Comparison of ENCODE assay signal across 9 cellular contexts in the genomic region with DNA sequence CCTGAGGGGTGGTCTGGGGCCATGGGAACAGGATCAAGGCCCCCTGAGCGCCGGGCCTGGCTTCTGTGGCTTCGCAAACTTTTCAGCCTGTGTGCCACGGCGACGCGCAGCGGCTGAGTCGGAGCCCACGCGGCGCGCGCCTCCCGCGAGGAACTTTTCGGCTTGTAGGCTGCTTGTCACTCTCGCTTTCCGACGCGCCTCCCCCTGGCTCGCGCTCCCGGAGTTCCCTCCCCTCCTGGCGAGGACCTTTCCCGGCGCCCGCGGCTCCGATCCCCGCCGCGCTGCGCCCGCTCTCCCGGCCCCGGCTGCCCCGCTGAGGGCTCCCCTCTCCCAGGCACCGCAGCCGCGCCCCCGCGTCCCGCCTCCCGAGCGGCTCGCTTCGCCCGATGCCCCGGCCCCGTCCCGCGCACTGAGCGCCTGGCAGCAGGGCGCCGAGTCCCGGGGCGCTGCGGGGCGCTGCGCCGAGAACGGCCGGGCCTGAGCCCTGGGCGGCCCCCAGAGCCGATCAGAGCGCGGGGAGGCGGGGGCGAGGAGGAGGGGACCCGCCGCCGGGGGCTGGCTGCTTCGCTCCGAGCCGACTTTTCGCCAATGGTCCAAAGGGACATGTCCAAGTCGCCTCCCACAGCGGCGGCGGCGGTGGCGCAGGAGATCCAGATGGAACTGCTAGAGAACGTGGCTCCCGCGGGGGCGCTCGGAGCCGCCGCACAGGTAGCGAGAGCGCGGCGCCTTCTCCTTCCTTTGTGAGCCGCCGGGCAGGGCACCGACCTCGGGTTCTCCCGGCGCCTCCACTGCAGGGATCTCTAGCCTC. TPM values are rescaled to one million over a fixed set of nuclear protein-coding genes. Genes with fewer than 3 reads are reported as not detected.
DNase-seq lines count a peak whose midpoint lies in the region; TF ChIP-seq lines count a peak whose summit lies in the region.
"Had no signal": no experiment of that assay in that cellular context is flagged by ENCODE, and none has a peak within 500 bp of the region (broad histone marks: within the 10 kb centered on the region; RNA-seq: fewer than 3 reads in every experiment).

A gene (plus strand): TSS at position 276 of the 808 bp plus-strand sequence.

- H2AFZ ChIP-seq in Loucy (ENCODE audit: low read length), result peak within 1 kb of the TSS; percentile 25; the same call in 1 of the 2 replicates

- POLR2A ChIA-PET in CD8-positive, alpha-beta memory T cell (lab: Charles Lee), result no interaction called here

- DNase-seq in COLO668 (lab: John Stamatoyannopoulos, UW; ENCODE audit: unreplicated experiment), result peak; percentile 3
- DNase-seq in dermis blood vessel endothelial cell, result peak; percentile 21
- peak; percentile 45 for DNase-seq in superior temporal gyrus (ENCODE audit: extremely low spot score)
- DNase-seq in OCI-M2 (lab: John Stamatoyannopoulos, UW; ENCODE audit: unreplicated experiment), result no peak
- no peak for DNase-seq in H4 (ENCODE audit: low spot score)
- no peak for DNase-seq in CD8-positive, alpha-beta memory T cell

- no peaks in the 10 kb centered on the region for H3K9me3 Mint-ChIP-seq in CD8-positive, alpha-beta memory T cell

- no peaks in the 10 kb centered on the region for H3K36me3 Mint-ChIP-seq in CD8-positive, alpha-beta memory T cell

- TF ChIP-seq CTCF in Loucy (conservative IDR thresholded peaks at IDR 0.05; ENCODE audit: low read length), result no peak
- TF ChIP-seq CTCF in liver (IDR thresholded peaks at IDR 0.05; ENCODE audit: low read depth, low read length, missing input control), result no peak

- no peak within 1 kb of the TSS for H3K27ac Mint-ChIP-seq in CD8-positive, alpha-beta memory T cell

- H3K4me1 ChIP-seq in Loucy (ENCODE audit: insufficient read depth, low read length, poor library complexity, severe bottlenecking), result no peaks in the 10 kb centered on the region
- H3K4me1 ChIP-seq in liver (ENCODE audit: control insufficient read depth in 4 of 4, insufficient read depth in 4 of 4, low read length in 3 of 4), result peaks cover 6 to 13% (median 10%) of the 10 kb centered on the region in 4 donors
- H3K4me1 ChIP-seq in CD8-positive, alpha-beta memory T cell (ENCODE audit: insufficient read depth, low read length), result no peaks in the 10 kb centered on the region

- H3K36me3 ChIP-seq in Loucy (ENCODE audit: insufficient read depth, low read length) (no peaks in the 10 kb centered on the region), liver (ENCODE audit: control insufficient read depth in 4 of 4, insufficient read depth in 3 of 4, low read depth in 1 of 4, low read length in 3 of 4) (no peaks in the 10 kb centered on the region)
- no peaks in the 10 kb centered on the region for H3K36me3 ChIP-seq in CD8-positive, alpha-beta memory T cell (ENCODE audit: insufficient read depth, low read length)

- peaks cover 0 to 3% (median 0%) of the 10 kb centered on the region in 3 donors for H3K4me1 Mint-ChIP-seq in CD8-positive, alpha-beta memory T cell

- H3K9me2 ChIP-seq in Loucy (replicated peaks; ENCODE audit: low read depth, low read length), result no peaks in the 10 kb centered on the region

- H3K9ac ChIP-seq in Loucy (ENCODE audit: low read depth, low read length, poor library complexity, severe bottlenecking) (no peak within 1 kb of the TSS), liver (ENCODE audit: low read depth in 1 of 2, low read length in 2 of 2) (no peak within 1 kb of the TSS)

- no peaks in the 10 kb centered on the region for H3K79me2 ChIP-seq in Loucy (ENCODE audit: insufficient read depth, low read length)

- peak within 1 kb of the TSS; percentile 48 for H3K4me3 ChIP-seq in Loucy (ENCODE audit: low read length, poor library complexity, severe bottlenecking)
- peak within 1 kb of the TSS in 2 of 3 donors; percentile 37 to 59 for H3K4me3 ChIP-seq in liver (ENCODE audit: low read depth in 1 of 3, low read length in 3 of 3)
- H3K4me3 ChIP-seq in CD8-positive, alpha-beta memory T cell (ENCODE audit: low read length), result no peak within 1 kb of the TSS

- 1% methylated on average over 100 of the region's 100 CpGs for WGBS in liver

- peak within 1 kb of the TSS; percentile 47 for H3K4me2 ChIP-seq in Loucy (ENCODE audit: low read depth, low read length, poor library complexity, severe bottlenecking)

- CTCF ChIA-PET in CD8-positive, alpha-beta memory T cell (lab: Charles Lee), result no interaction called here

- TF ChIP-seq RAD21 in liver (IDR thresholded peaks at IDR 0.05), result no peak

- peak within 1 kb of the TSS in 1 of 7 donors; percentile 4 for H3K4me3 Mint-ChIP-seq in CD8-positive, alpha-beta memory T cell

- H3K27me3 Mint-ChIP-seq in CD8-positive, alpha-beta memory T cell, result peaks cover 19% of the 10 kb centered on the region in 2 donors

- H3F3A ChIP-seq in Loucy (ENCODE audit: low read depth), result no peaks in the 10 kb centered on the region

- no peaks in the 10 kb centered on the region for H3K9me3 ChIP-seq in Loucy (ENCODE audit: insufficient read depth, low read depth, low read length)
- H3K9me3 ChIP-seq in liver (ENCODE audit: control insufficient read depth in 4 of 4, low read length in 3 of 4), result no peaks in the 10 kb centered on the region
- H3K9me3 ChIP-seq in CD8-positive, alpha-beta memory T cell (ENCODE audit: low read length), result no peaks in the 10 kb centered on the region

- H4K20me1 ChIP-seq in Loucy (ENCODE audit: insufficient read depth, low read length, poor library complexity, severe bottlenecking), result no peaks in the 10 kb centered on the region

- H3K27ac ChIP-seq in liver (ENCODE audit: low read depth in 1 of 2, low read length in 2 of 2), result no peak within 1 kb of the TSS
- H3K27ac ChIP-seq in CD8-positive, alpha-beta memory T cell (ENCODE audit: low read depth, low read length), result no peak within 1 kb of the TSS

- peaks cover 16% of the 10 kb centered on the region for H3K27me3 ChIP-seq in Loucy (ENCODE audit: insufficient read depth, low read length, poor library complexity, severe bottlenecking)
- peaks cover 0 to 12% (median 8%) of the 10 kb centered on the region in 4 donors for H3K27me3 ChIP-seq in liver (ENCODE audit: control insufficient read depth in 4 of 4, insufficient read depth in 4 of 4, low read length in 3 of 4)
- no peaks in the 10 kb centered on the region for H3K27me3 ChIP-seq in CD8-positive, alpha-beta memory T cell (ENCODE audit: insufficient read depth, low read length, poor library complexity, severe bottlenecking)

TF ChIP-seq in liver, 16 proteins besides CTCF, POLR2A, EP300 and RAD21:
- TF ChIP-seq HNF4G (IDR thresholded peaks at IDR 0.05), result no peak
- no peak for TF ChIP-seq NR2F2 (IDR thresholded peaks at IDR 0.05)
- TF ChIP-seq, protein P1, sequence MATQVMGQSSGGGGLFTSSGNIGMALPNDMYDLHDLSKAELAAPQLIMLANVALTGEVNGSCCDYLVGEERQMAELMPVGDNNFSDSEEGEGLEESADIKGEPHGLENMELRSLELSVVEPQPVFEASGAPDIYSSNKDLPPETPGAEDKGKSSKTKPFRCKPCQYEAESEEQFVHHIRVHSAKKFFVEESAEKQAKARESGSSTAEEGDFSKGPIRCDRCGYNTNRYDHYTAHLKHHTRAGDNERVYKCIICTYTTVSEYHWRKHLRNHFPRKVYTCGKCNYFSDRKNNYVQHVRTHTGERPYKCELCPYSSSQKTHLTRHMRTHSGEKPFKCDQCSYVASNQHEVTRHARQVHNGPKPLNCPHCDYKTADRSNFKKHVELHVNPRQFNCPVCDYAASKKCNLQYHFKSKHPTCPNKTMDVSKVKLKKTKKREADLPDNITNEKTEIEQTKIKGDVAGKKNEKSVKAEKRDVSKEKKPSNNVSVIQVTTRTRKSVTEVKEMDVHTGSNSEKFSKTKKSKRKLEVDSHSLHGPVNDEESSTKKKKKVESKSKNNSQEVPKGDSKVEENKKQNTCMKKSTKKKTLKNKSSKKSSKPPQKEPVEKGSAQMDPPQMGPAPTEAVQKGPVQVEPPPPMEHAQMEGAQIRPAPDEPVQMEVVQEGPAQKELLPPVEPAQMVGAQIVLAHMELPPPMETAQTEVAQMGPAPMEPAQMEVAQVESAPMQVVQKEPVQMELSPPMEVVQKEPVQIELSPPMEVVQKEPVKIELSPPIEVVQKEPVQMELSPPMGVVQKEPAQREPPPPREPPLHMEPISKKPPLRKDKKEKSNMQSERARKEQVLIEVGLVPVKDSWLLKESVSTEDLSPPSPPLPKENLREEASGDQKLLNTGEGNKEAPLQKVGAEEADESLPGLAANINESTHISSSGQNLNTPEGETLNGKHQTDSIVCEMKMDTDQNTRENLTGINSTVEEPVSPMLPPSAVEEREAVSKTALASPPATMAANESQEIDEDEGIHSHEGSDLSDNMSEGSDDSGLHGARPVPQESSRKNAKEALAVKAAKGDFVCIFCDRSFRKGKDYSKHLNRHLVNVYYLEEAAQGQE (IDR thresholded peaks at IDR 0.05), result no peak
- no peak for TF ChIP-seq YY1 (IDR thresholded peaks at IDR 0.05)
- no peak for TF ChIP-seq GABPA (IDR thresholded peaks at IDR 0.05 in 1 of 2, conservative IDR thresholded peaks at IDR 0.05 in 1 of 2)
- TF ChIP-seq, protein P2, sequence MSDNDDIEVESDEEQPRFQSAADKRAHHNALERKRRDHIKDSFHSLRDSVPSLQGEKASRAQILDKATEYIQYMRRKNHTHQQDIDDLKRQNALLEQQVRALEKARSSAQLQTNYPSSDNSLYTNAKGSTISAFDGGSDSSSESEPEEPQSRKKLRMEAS (IDR thresholded peaks at IDR 0.05), result no peak
- TF ChIP-seq HNF4A (conservative IDR thresholded peaks at IDR 0.05), result no peak
- no peak for TF ChIP-seq TAF1 (conservative IDR thresholded peaks at IDR 0.05)
- TF ChIP-seq JUND (IDR thresholded peaks at IDR 0.05), result no peak

RNA-seq across cellular contexts. Expression of the gene that starts here (rescaled TPM):
- not detected in 2 replicates for total RNA-seq in dermis blood vessel endothelial cell
- total RNA-seq in liver, result 1 to 10 TPM in 1 of 2 donors, under 1 TPM in 1; 0.65 to 1.0 TPM
- 1 to 10 TPM in 1 of 2 donors, under 1 TPM in 1; 0.38 to 3.1 TPM for polyA plus RNA-seq in liver
- total RNA-seq in H4 (2014; rRNA removed; shearing (Covaris generic)), result 0.62 and 1.2 TPM in 2 replicates
- total RNA-seq in CD8-positive, alpha-beta memory T cell, result not detected
- polyA plus RNA-seq in CD8-positive, alpha-beta memory T cell, result 0.14 TPM
- total RNA-seq: mononuclear cell had no signal

Comparison
In these comparisons a context has a peak if more than half of its experiments do, and no peak if none do; other contexts are left out.
1. Peak in DNase-seq in dermis blood vessel endothelial cell; RNA of the gene not detected or under 1 TPM.
2. DNase-seq: peak in COLO668 (single experiment) and superior temporal gyrus (single experiment); none in OCI-M2 (single experiment), H4 (single experiment) and CD8-positive, alpha-beta memory T cell (0 of 5).